In the genomic region with DNA sequence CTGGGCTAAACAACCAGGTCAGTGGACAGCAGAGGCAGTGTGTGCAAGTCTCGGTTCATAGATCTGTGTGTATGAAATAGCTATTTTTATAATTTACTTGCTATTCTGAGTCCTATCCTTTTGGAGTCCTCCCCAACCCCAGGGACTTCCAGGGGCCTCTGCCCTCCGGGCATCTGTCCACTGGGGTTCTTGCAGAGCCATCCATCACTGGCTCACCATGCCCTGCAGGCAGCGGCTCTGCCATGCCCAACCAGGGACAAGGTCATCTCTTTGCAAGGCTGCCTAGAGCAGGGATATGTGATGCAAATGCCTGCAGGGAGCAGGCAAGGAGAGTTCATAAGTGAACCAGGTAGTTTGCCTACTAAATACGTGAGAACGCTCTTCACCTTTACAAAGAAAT, we compare ENCODE assay signal across 18 cellular contexts. TPM values are rescaled to one million over a fixed set of nuclear protein-coding genes. Genes with fewer than 3 reads are reported as not detected.
DNase-seq lines count a peak whose midpoint lies in the region; ATAC-seq and TF ChIP-seq lines count a peak whose summit lies in the region.
"Had no signal": no experiment of that assay in that cellular context is flagged by ENCODE, and none has a peak within 500 bp of the region (broad histone marks: within the 10 kb centered on the region; RNA-seq: fewer than 3 reads in every experiment).

No MANE protein-coding gene starts in this region.

- no peaks in the 10 kb centered on the region for H3K27me3 Mint-ChIP-seq in chondrocyte (ENCODE audit: low read depth)

- peaks cover 9% of the 10 kb centered on the region for H3K4me1 Mint-ChIP-seq in chondrocyte (ENCODE audit: low read depth)

- no peaks in the 10 kb centered on the region for H3K27me3 ChIP-seq in iPS-20b (ENCODE audit: insufficient read depth, low read length)
- H3K27me3 ChIP-seq: BLaER1 treated with 17β-estradiol and CSF1 and Interleukin-3, amounts not matched to agents 10 nM and 100 nM had no signal

- no peak for ATAC-seq in GM19467 (IDR thresholded peaks at IDR 0.05; ENCODE audit: unreplicated experiment)
- ATAC-seq: CD8-positive, alpha-beta T cell; HCT116 had no signal

- H3K36me3 Mint-ChIP-seq in chondrocyte (ENCODE audit: low read depth), result no peaks in the 10 kb centered on the region
- H3K36me3 Mint-ChIP-seq: CD8-positive, alpha-beta T cell had no signal

- H3K27ac Mint-ChIP-seq in chondrocyte (ENCODE audit: unreplicated experiment), result no peak overlapping the region
- H3K27ac Mint-ChIP-seq: CD8-positive, alpha-beta T cell; HFFc6 had no signal

- H3K79me2 ChIP-seq in OCI-LY7 (ENCODE audit: insufficient read depth, low read depth, low read length), result no peaks in the 10 kb centered on the region

- no peak overlapping the region for H3K4me2 ChIP-seq in OCI-LY7 (ENCODE audit: low read length)
- H3K4me2 ChIP-seq: BLaER1 treated with 17β-estradiol and CSF1 and Interleukin-3, amounts not matched to agents 10 nM and 100 nM; GM23338 had no signal

- intact Hi-C loops in OCI-LY7 (cut with micrococcal nuclease; ENCODE audit: unreplicated experiment), result no loop called here

- H3K4me1 ChIP-seq in OCI-LY7 (ENCODE audit: insufficient read depth, low read length, poor library complexity, severe bottlenecking), result peaks cover 56% of the 10 kb centered on the region
- peaks cover 30% of the 10 kb centered on the region for H3K4me1 ChIP-seq in iPS-20b (ENCODE audit: insufficient read depth, low read length)

- H3K9me2 ChIP-seq in OCI-LY7 (ENCODE audit: insufficient read depth, low read length), result no peaks in the 10 kb centered on the region

- no peak overlapping the region for H3K4me3 Mint-ChIP-seq in chondrocyte (ENCODE audit: unreplicated experiment)
- H3K4me3 Mint-ChIP-seq: CD8-positive, alpha-beta T cell; GM23338; HFFc6 had no signal

- no peak overlapping the region; the same call in 1 of the 2 replicates for H2AFZ ChIP-seq in OCI-LY7 (ENCODE audit: low read length)
- H2AFZ ChIP-seq: GM23338 had no signal

- TF ChIP-seq CTCF in OCI-LY7 (conservative IDR thresholded peaks at IDR 0.05; ENCODE audit: low read length), result no peak
- TF ChIP-seq CTCF in chondrocyte (IDR thresholded peaks at IDR 0.05), result no peak

- H3K4me3 ChIP-seq in OCI-LY7 (ENCODE audit: low read depth, low read length, poor library complexity, severe bottlenecking) (no peak overlapping the region), iPS-20b (ENCODE audit: low read length) (no peak overlapping the region)
- H3K4me3 ChIP-seq: BLaER1 treated with 17β-estradiol and CSF1 and Interleukin-3, amounts not matched to agents 10 nM and 100 nM; GM12878; GM23338 had no signal

- peak; percentile 47 for DNase-seq in activated CD8-positive, alpha-beta memory T cell treated with anti-CD3 and anti-CD28 coated beads for 24 hours
- no peak for DNase-seq in activated CD8-positive, alpha-beta memory T cell treated with anti-CD3 and anti-CD28 coated beads, Interleukin-2, amount 50 U/mL, for 48 hours
- peak; percentile 73 for DNase-seq in ELF-1 (ENCODE audit: low read depth, low spot score)
- DNase-seq in OCI-LY7 (ENCODE audit: low spot score), result no peak
- no peak for DNase-seq in islet precursor cell
- no peak for DNase-seq in chondrocyte (ENCODE audit: low spot score)
- DNase-seq: 8988T; Calu3; CD8-positive, alpha-beta T cell; DMS79 treated with DMSO at 0.1 percent for 48 hours; H7; HFFc6 had no signal

- H3K27ac ChIP-seq in OCI-LY7 (ENCODE audit: low read depth, low read length, poor library complexity, severe bottlenecking), result peak overlapping the region; percentile 40
- H3K27ac ChIP-seq in iPS-20b (ENCODE audit: low read length), result no peak overlapping the region
- H3K27ac ChIP-seq: BLaER1 treated with 17β-estradiol and CSF1 and Interleukin-3, amounts not matched to agents 10 nM and 100 nM had no signal

- no peaks in the 10 kb centered on the region for H3K9me3 Mint-ChIP-seq in chondrocyte (ENCODE audit: low read depth)
- H3K9me3 Mint-ChIP-seq: CD8-positive, alpha-beta T cell; GM23338; HFFc6 had no signal

- H3K36me3 ChIP-seq in OCI-LY7 (ENCODE audit: insufficient read depth, low read length) (no peaks in the 10 kb centered on the region), iPS-20b (ENCODE audit: insufficient read depth, low read depth, low read length) (no peaks in the 10 kb centered on the region)
- H3K36me3 ChIP-seq: BLaER1 treated with 17β-estradiol and CSF1 and Interleukin-3, amounts not matched to agents 10 nM and 100 nM had no signal

- H3K9me3 ChIP-seq in OCI-LY7 (ENCODE audit: low read length), result no peaks in the 10 kb centered on the region
- no peaks in the 10 kb centered on the region for H3K9me3 ChIP-seq in iPS-20b (ENCODE audit: insufficient read depth, low read depth, low read length)
- H3K9me3 ChIP-seq: BLaER1 treated with 17β-estradiol and CSF1 and Interleukin-3, amounts not matched to agents 10 nM and 100 nM had no signal

- POLR2A ChIA-PET in OCI-LY7 (lab: Charles Lee), result interaction anchor here (0.5 to 1.5 kb wide), 6 partner anchors 10 to 554 kb away, joined by 3 to 5 read pairs (median 3); no protein-coding TSS in a partner anchor

- BruUV-seq in OCI-LY7 (replicated peaks; lab: Mats Ljungman, UMichigan), result no TSS peak

- no peaks in the 10 kb centered on the region for H4K20me1 ChIP-seq in OCI-LY7 (ENCODE audit: insufficient read depth, low read length)
- H4K20me1 ChIP-seq: BLaER1 treated with 17β-estradiol and CSF1 and Interleukin-3, amounts not matched to agents 10 nM and 100 nM had no signal

- H3K9ac ChIP-seq in iPS-20b (ENCODE audit: low read depth, low read length), result peak overlapping the region; percentile 22; the same call in 1 of the 2 replicates
- H3K9ac ChIP-seq: BLaER1 treated with 17β-estradiol and CSF1 and Interleukin-3, amounts not matched to agents 10 nM and 100 nM had no signal

- CTCF ChIA-PET in OCI-LY7 (lab: Charles Lee; ENCODE audit: unreplicated experiment), result interaction anchor here (1.3 kb wide), 1 partner anchor 12 kb away, joined by 7 read pairs; no protein-coding TSS in a partner anchor

RNA-seq across cellular contexts. Expression of a gene that starts 10.5 kb away (rescaled TPM):
- total RNA-seq in OCI-LY7 (2014; rRNA removed; shearing (Covaris generic)), result 7.9 and 11.7 TPM in 2 replicates
- total RNA-seq in OCI-LY7 (2022) (13.1 and 14.3 TPM in 2 replicates), chondrocyte (3.1 to 3.9 TPM (median 3.6 TPM) in 3 replicates)

Comparison
In these comparisons a context has a peak if more than half of its experiments do, and no peak if none do; other contexts are left out.
1. DNase-seq: peak in activated CD8-positive, alpha-beta memory T cell treated with anti-CD3 and anti-CD28 coated beads for 24 hours (single experiment) and ELF-1 (single experiment); none in activated CD8-positive, alpha-beta memory T cell treated with anti-CD3 and anti-CD28 coated beads, Interleukin-2, amount 50 U/mL, for 48 hours (single experiment), OCI-LY7 (single experiment), islet precursor cell (single experiment) and chondrocyte (single experiment).